ENCODE assay signal across 8 cellular contexts in the genomic region with DNA sequence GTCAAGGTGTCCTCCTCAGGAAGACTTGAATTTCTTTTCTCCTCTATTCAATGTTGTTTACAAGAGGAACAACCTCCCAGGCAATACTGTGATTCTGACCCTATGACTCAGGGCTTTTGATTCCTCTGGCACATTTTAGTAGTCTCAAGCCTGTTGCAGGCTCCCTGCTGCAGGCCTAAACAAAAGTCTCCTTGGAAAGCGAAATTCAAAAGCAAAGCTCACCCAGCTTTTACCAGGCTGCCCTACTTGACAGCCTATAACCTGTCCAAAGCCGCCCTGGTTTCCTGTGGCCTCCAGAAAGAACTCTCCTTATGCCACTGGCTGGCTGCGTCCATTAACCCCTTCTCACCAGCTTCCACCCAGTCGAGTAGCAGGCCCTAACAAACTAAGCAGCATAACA.
A peak's percentile ranks its signal among the peaks of the same experiment; 100 is the strongest.
DNase-seq lines count a peak whose midpoint lies in the region.

No MANE protein-coding gene starts in this region.

- intact Hi-C loops in head of caudate nucleus (cut with DNase I) = no loop called here

- H3K9me3 ChIP-seq in ES-I3 (ENCODE audit: control insufficient read depth, insufficient read depth, low read length) = no peaks in the 10 kb centered on the region

- peaks cover 76% of the 10 kb centered on the region for H3K4me1 ChIP-seq in ES-I3 (ENCODE audit: insufficient read depth, low read length)
- H3K4me1 ChIP-seq in rectal smooth muscle tissue (ENCODE audit: control insufficient read depth, insufficient read depth, low read length) = peaks cover 26% of the 10 kb centered on the region

- H3K27me3 ChIP-seq in rectal smooth muscle tissue (ENCODE audit: control insufficient read depth, insufficient read depth, low read length) = no peaks in the 10 kb centered on the region

- DNase-seq in UCSD-AML1 (lab: John Stamatoyannopoulos, UW; ENCODE audit: unreplicated experiment) (peak; percentile 53), head of caudate nucleus (peak in 22 of 42 donors; percentile 9 to 73 (median 30)), SIG-M5 (lab: John Stamatoyannopoulos, UW) (no peak), NCI-H524 (lab: John Stamatoyannopoulos, UW) (no peak)
- no peak for DNase-seq in activated CD4-positive, alpha-beta T cell treated with anti-CD3 and anti-CD28 coated beads for 48 hours
- DNase-seq in activated CD4-positive, alpha-beta T cell treated with anti-CD3 and anti-CD28 coated beads for 4 hours = no peak

- peaks cover 6% of the 10 kb centered on the region for H3K36me3 ChIP-seq in ES-I3 (ENCODE audit: insufficient read depth, low read length)
- H3K36me3 ChIP-seq in rectal smooth muscle tissue (ENCODE audit: control insufficient read depth, insufficient read depth, low read length) = peaks cover 5% of the 10 kb centered on the region

- peak overlapping the region; percentile 84 for H3K27ac ChIP-seq in rectal smooth muscle tissue (ENCODE audit: low read depth, low read length)

- H3K4me3 ChIP-seq in rectal smooth muscle tissue (ENCODE audit: low read length) = no peak overlapping the region

- peak overlapping the region; percentile 17; the same call in 1 of the 2 replicates for H3K9ac ChIP-seq in ES-I3 (ENCODE audit: low read depth, low read length)
- no peak overlapping the region for H3K9ac ChIP-seq in rectal smooth muscle tissue (ENCODE audit: low read length)

Comparison
In these comparisons a context has a peak if more than half of its experiments do, and no peak if none do; other contexts are left out.
1. DNase-seq: peak in UCSD-AML1 (single experiment) and head of caudate nucleus (22 of 42); none in SIG-M5 (single experiment), activated CD4-positive, alpha-beta T cell treated with anti-CD3 and anti-CD28 coated beads for 48 hours (single experiment), NCI-H524 (0 of 2) and activated CD4-positive, alpha-beta T cell treated with anti-CD3 and anti-CD28 coated beads for 4 hours (0 of 2).